ENCODE assay signal across 14 cellular contexts in genomic region chr10:132412316-132413192, GRCh38. TPM values are rescaled to one million over a fixed set of nuclear protein-coding genes. Genes with fewer than 3 reads are reported as not detected.
DNase-seq lines count a peak whose midpoint lies in the region; ATAC-seq and TF ChIP-seq lines count a peak whose summit lies in the region.
"Had no signal": no experiment of that assay in that cellular context is flagged by ENCODE, and none has a peak within 500 bp of the region (broad histone marks: within the 10 kb centered on the region; RNA-seq: fewer than 3 reads in every experiment).

No MANE protein-coding gene starts in this region.

- H3K27ac ChIP-seq in BLaER1 (no peak overlapping the region), right atrium auricular region (peak overlapping the region; percentile 12 to 20), rectal smooth muscle tissue (ENCODE audit: low read depth, low read length) (peak overlapping the region; percentile 82)

- peaks cover 99% of the 10 kb centered on the region for H3K4me1 ChIP-seq in BLaER1
- peaks cover 15% of the 10 kb centered on the region for H3K4me1 ChIP-seq in adipocyte (ENCODE audit: control insufficient read depth, insufficient read depth, low read length)
- H3K4me1 ChIP-seq in right atrium auricular region = peaks cover 0 to 51% of the 10 kb centered on the region in 2 donors
- H3K4me1 ChIP-seq in rectal smooth muscle tissue (ENCODE audit: control insufficient read depth, insufficient read depth, low read length) = peaks cover 31% of the 10 kb centered on the region

- ATAC-seq in HG03025 (IDR thresholded peaks at IDR 0.05; ENCODE audit: low FRiP score, unreplicated experiment) = no peak
- ATAC-seq: stimulated activated naive CD8-positive, alpha-beta T cell treated with anti-CD3 and anti-CD28 coated beads, Interleukin-15, amount 100 ng/mL, for 72 hours had no signal

- H3K4me3 ChIP-seq in BLaER1 (no peak overlapping the region), adipocyte (ENCODE audit: low read length) (no peak overlapping the region), right atrium auricular region (no peak overlapping the region), rectal smooth muscle tissue (ENCODE audit: low read length) (no peak overlapping the region)
- H3K4me3 ChIP-seq: lung had no signal

- H4K20me1 ChIP-seq in BLaER1 = peaks cover 80% of the 10 kb centered on the region

- H3K27me3 ChIP-seq in BLaER1 = peaks cover 4% of the 10 kb centered on the region; the same call in 1 of the 2 replicates
- no peaks in the 10 kb centered on the region for H3K27me3 ChIP-seq in adipocyte (replicated peaks; ENCODE audit: control insufficient read depth, insufficient read depth, low read length)
- H3K27me3 ChIP-seq in right atrium auricular region = no peaks in the 10 kb centered on the region
- H3K27me3 ChIP-seq in rectal smooth muscle tissue (ENCODE audit: control insufficient read depth, insufficient read depth, low read length) = no peaks in the 10 kb centered on the region

- H3K4me2 ChIP-seq in BLaER1 = peak overlapping the region; percentile 91

- TF ChIP-seq CTCF in right atrium auricular region (IDR thresholded peaks at IDR 0.05) = no peak

- DNase-seq in adipocyte (ENCODE audit: low read depth) = no peak
- no peak for DNase-seq in right atrium auricular region (ENCODE audit: low spot score)
- no peak for DNase-seq in NCI-H146 (lab: John Stamatoyannopoulos, UW)
- no peak for DNase-seq in iPS-NIHi11 (ENCODE audit: low spot score)
- no peak for DNase-seq in T-helper 9 cell
- DNase-seq: AML-193; amniotic stem cell; MM.1S; stimulated activated naive CD8-positive, alpha-beta T cell treated with anti-CD3 and anti-CD28 coated beads, Interleukin-15, amount 100 ng/mL, for 72 hours; SW 1271 had no signal

- H3K36me3 ChIP-seq in BLaER1 (no peaks in the 10 kb centered on the region; the same call in 1 of the 2 replicates), adipocyte (ENCODE audit: control insufficient read depth, insufficient read depth, low read length, severe bottlenecking) (peaks cover 9% of the 10 kb centered on the region), right atrium auricular region (peaks cover 4% of the 10 kb centered on the region), rectal smooth muscle tissue (ENCODE audit: control insufficient read depth, insufficient read depth, low read length) (peaks cover 2% of the 10 kb centered on the region)

- no peaks in the 10 kb centered on the region for H3K9me3 ChIP-seq in BLaER1
- H3K9me3 ChIP-seq in adipocyte (ENCODE audit: control insufficient read depth, low read length) = no peaks in the 10 kb centered on the region
- H3K9me3 ChIP-seq in right atrium auricular region = no peaks in the 10 kb centered on the region

- H3K9ac ChIP-seq in BLaER1 = no peak overlapping the region
- peak overlapping the region; percentile 54 for H3K9ac ChIP-seq in adipocyte (ENCODE audit: low read length)
- no peak overlapping the region for H3K9ac ChIP-seq in rectal smooth muscle tissue (ENCODE audit: low read length)

RNA-seq across cellular contexts. Expression of gene PWWP2B, which starts 15.6 kb away (rescaled TPM):
- 1 to 10 TPM; 7.7 to 8.1 TPM for total RNA-seq in right atrium auricular region
